Comparison of ENCODE assay signal across 11 cellular contexts in genomic region chr2:240249423-240250149, GRCh38.
A peak's percentile ranks its signal among the peaks of the same experiment; 100 is the strongest.
DNase-seq lines count a peak whose midpoint lies in the region; ATAC-seq and TF ChIP-seq lines count a peak whose summit lies in the region.
"Had no signal": no experiment of that assay in that cellular context is flagged by ENCODE, and none has a peak within 500 bp of the region (broad histone marks: within the 10 kb centered on the region; RNA-seq: fewer than 3 reads in every experiment).

No MANE protein-coding gene starts in this region.

- peak overlapping the region; percentile 90 to 97 for H3K27ac ChIP-seq in tibial artery

- H3K27me3 ChIP-seq in tibial artery = no peaks in the 10 kb centered on the region

- intact Hi-C loops in tibial artery (cut with DNase I; ENCODE audit: low total_unique reads) = loop anchor here (10.0 kb wide), 1 partner anchor 1965 kb away; the partner anchor contains the start of gene PER2

- H3K4me3 ChIP-seq in tibial artery = no peak overlapping the region

- H3K4me1 Mint-ChIP-seq in nephron = peaks cover 70% of the 10 kb centered on the region
- H3K4me1 Mint-ChIP-seq: activated naive CD4-positive, alpha-beta T cell treated with anti-CD3 and anti-CD28 coated beads, Interleukin-2, amount 10 ng/mL, durations not matched to agents 7 days and 5 days had no signal

- peaks cover 0 to 63% (median 47%) of the 10 kb centered on the region in 4 donors for H3K4me1 ChIP-seq in tibial artery

- H3K9me3 Mint-ChIP-seq in nephron = peaks cover 3% of the 10 kb centered on the region
- H3K9me3 Mint-ChIP-seq: activated naive CD4-positive, alpha-beta T cell treated with anti-CD3 and anti-CD28 coated beads, Interleukin-2, amount 10 ng/mL, durations not matched to agents 7 days and 5 days had no signal

- no peaks in the 10 kb centered on the region for H3K36me3 Mint-ChIP-seq in nephron (ENCODE audit: low read depth)
- H3K36me3 Mint-ChIP-seq: activated naive CD4-positive, alpha-beta T cell treated with anti-CD3 and anti-CD28 coated beads, Interleukin-2, amount 10 ng/mL, durations not matched to agents 7 days and 5 days had no signal

- H3K27ac Mint-ChIP-seq in nephron = peak overlapping the region; percentile 85 to 95 (median 87)
- H3K27ac Mint-ChIP-seq: activated naive CD4-positive, alpha-beta T cell treated with anti-CD3 and anti-CD28 coated beads, Interleukin-2, amount 10 ng/mL, durations not matched to agents 7 days and 5 days had no signal

- ATAC-seq in GM19351 (IDR thresholded peaks at IDR 0.05; ENCODE audit: unreplicated experiment) = no peak

- peaks cover 4% of the 10 kb centered on the region for H3K27me3 Mint-ChIP-seq in nephron (ENCODE audit: low read depth)

- no peaks in the 10 kb centered on the region for H3K36me3 ChIP-seq in tibial artery

- H3K9me3 ChIP-seq in tibial artery = no peaks in the 10 kb centered on the region

- no peak for TF ChIP-seq CTCF in nephron (IDR thresholded peaks at IDR 0.05; ENCODE audit: unreplicated experiment in 3 of 3)
- TF ChIP-seq CTCF in tibial artery (IDR thresholded peaks at IDR 0.05) = no peak

- peak overlapping the region in 2 of 3 experiments; percentile 58 to 63 for H3K4me3 Mint-ChIP-seq in nephron
- H3K4me3 Mint-ChIP-seq: activated naive CD4-positive, alpha-beta T cell treated with anti-CD3 and anti-CD28 coated beads, Interleukin-2, amount 10 ng/mL, durations not matched to agents 7 days and 5 days had no signal

- DNase-seq in activated CD8-positive, alpha-beta memory T cell treated with anti-CD3 and anti-CD28 coated beads for 24 hours = peak; percentile 54
- DNase-seq in activated CD8-positive, alpha-beta memory T cell treated with anti-CD3 and anti-CD28 coated beads, Interleukin-2, amount 50 U/mL, for 4 hours = no peak
- peak; percentile 58 for DNase-seq in ecto neural progenitor cell (ENCODE audit: low spot score)
- no peak for DNase-seq in tibial artery
- DNase-seq in cerebellar nuclear complex (lab: John Stamatoyannopoulos, UW) = no peak
- no peak for DNase-seq in DMS53 treated with DMSO at 0.1 percent for 48 hours (lab: John Stamatoyannopoulos, UW; ENCODE audit: unreplicated experiment)
- DNase-seq: activated naive CD4-positive, alpha-beta T cell treated with anti-CD3 and anti-CD28 coated beads, Interleukin-2, amount 10 ng/mL, durations not matched to agents 7 days and 5 days; NCI-H226; SIG-M5 had no signal

Comparison
In these comparisons a context has a peak if more than half of its experiments do, and no peak if none do; other contexts are left out.
1. DNase-seq: peak in activated CD8-positive, alpha-beta memory T cell treated with anti-CD3 and anti-CD28 coated beads for 24 hours (single experiment) and ecto neural progenitor cell (single experiment); none in activated CD8-positive, alpha-beta memory T cell treated with anti-CD3 and anti-CD28 coated beads, Interleukin-2, amount 50 U/mL, for 4 hours (single experiment), tibial artery (0 of 2), cerebellar nuclear complex (0 of 2) and DMS53 treated with DMSO at 0.1 percent for 48 hours (single experiment).